ENCODE assay signal across 9 cellular contexts in the genomic region with DNA sequence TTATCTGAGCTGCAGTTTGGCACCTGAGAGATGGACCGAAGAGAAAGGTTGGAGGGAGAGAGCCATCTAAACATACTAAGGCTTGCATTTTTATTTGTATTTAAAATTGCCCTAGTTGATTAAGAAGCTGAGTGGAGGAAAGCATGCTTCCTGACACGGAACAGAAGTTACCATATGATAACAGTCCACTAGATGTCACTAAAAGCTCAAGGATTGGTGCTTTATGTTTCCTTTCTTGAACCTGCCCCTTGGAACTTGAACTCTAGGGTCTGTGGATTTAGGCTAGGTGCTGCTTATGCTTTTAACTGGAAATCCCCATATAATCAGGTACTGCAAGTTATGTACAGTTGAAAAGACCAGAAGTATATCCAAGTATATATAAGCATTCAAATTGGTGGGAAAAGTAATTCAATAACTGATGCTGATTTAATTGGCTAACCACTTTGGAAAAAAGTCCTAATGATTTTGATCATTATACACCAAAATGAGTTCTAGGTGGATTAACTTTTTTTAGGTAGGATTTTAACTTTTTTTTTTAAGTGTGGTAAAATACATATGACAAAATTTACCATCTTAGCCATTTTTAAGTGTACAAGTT. TPM values are rescaled to one million over a fixed set of nuclear protein-coding genes. Genes with fewer than 3 reads are reported as not detected.
DNase-seq lines count a peak whose midpoint lies in the region; ATAC-seq and TF ChIP-seq lines count a peak whose summit lies in the region.
"Had no signal": no experiment of that assay in that cellular context is flagged by ENCODE, and none has a peak within 500 bp of the region (broad histone marks: within the 10 kb centered on the region; RNA-seq: fewer than 3 reads in every experiment).

No MANE protein-coding gene starts in this region.

- CTCF ChIA-PET in CD4-positive, alpha-beta memory T cell (lab: Charles Lee; ENCODE audit: partially characterized antibody) = interaction anchor here (0.6 to 6.9 kb wide), 10 partner anchors 57 to 888 kb away, joined by 3 to 71 read pairs (median 7); a partner anchor contains a TSS
- CTCF ChIA-PET in mammary epithelial cell (lab: Charles Lee; ENCODE audit: low non-redundant PET) = interaction anchor here (0.6 to 0.7 kb wide), 2 partner anchors 286 to 343 kb away, joined by 3 to 7 read pairs; no protein-coding TSS in a partner anchor

- H3K4me1 Mint-ChIP-seq in CD4-positive, alpha-beta memory T cell = no peaks in the 10 kb centered on the region

- H3K4me3 Mint-ChIP-seq in CD4-positive, alpha-beta memory T cell = no peak overlapping the region

- H3K4me2 ChIP-seq in mammary epithelial cell (ENCODE audit: insufficient read depth, low read depth, low read length) = no peak overlapping the region

- H3K36me3 ChIP-seq in CD4-positive, alpha-beta memory T cell (ENCODE audit: insufficient read depth, low read length) = no peaks in the 10 kb centered on the region
- H3K36me3 ChIP-seq in mammary epithelial cell (ENCODE audit: insufficient read depth, low read length) (no peaks in the 10 kb centered on the region), transverse colon (peaks cover 0 to 1% (median 0%) of the 10 kb centered on the region in 4 donors)

- no peaks in the 10 kb centered on the region for H3K79me2 ChIP-seq in mammary epithelial cell (ENCODE audit: insufficient read depth, low read length)

- H3K4me3 ChIP-seq in CD4-positive, alpha-beta memory T cell (ENCODE audit: low read length in 2 of 2) = no peak overlapping the region
- H3K4me3 ChIP-seq in mammary epithelial cell (replicated peaks in 1 of 3; ENCODE audit: insufficient read depth in 1 of 3, low read depth in 2 of 3, low read length in 3 of 3) = no peak overlapping the region
- H3K4me3 ChIP-seq in transverse colon = no peak overlapping the region
- H3K4me3 ChIP-seq: skin epidermis had no signal

- ATAC-seq in GM18907 (IDR thresholded peaks at IDR 0.05; ENCODE audit: unreplicated experiment) = peak; percentile 75
- peak; percentile 74 for ATAC-seq in HG03460 (IDR thresholded peaks at IDR 0.05; ENCODE audit: unreplicated experiment)
- no peak for ATAC-seq in HG02763 (IDR thresholded peaks at IDR 0.05; ENCODE audit: unreplicated experiment)

- DNase-seq in CD4-positive, alpha-beta memory T cell = peak; percentile 32 to 47 (median 39)
- DNase-seq in NCI-H774 (lab: John Stamatoyannopoulos, UW) (peak; percentile 55), mammary epithelial cell (peak; percentile 25), kidney glomerular epithelial cell (lab: John Stamatoyannopoulos, UW) (peak; percentile 57), transverse colon (no peak)

- TF ChIP-seq CTCF in mammary epithelial cell (conservative IDR thresholded peaks at IDR 0.05 in 1 of 2, IDR thresholded peaks at IDR 0.05 in 1 of 2; ENCODE audit: extremely low read depth in 1 of 2, insufficient read depth in 1 of 2, low read depth in 1 of 2, low read length in 2 of 2) (peak; percentile 61 to 68), transverse colon (IDR thresholded peaks at IDR 0.05) (peak; percentile 49 to 56 (median 50))

- H3K9ac ChIP-seq in mammary epithelial cell (ENCODE audit: insufficient read depth, low read length) = no peak overlapping the region

- H3K36me3 Mint-ChIP-seq in CD4-positive, alpha-beta memory T cell = no peaks in the 10 kb centered on the region

- no peaks in the 10 kb centered on the region for H3K9me3 Mint-ChIP-seq in CD4-positive, alpha-beta memory T cell

- 7% methylated on average over 2 of the region's 2 CpGs for whole genome bisulfite sequencing in mammary epithelial cell (ENCODE audit: low coverage, missing lambda C conversion rate)
- 6 to 13% methylated on average over 2 of the region's 2 CpGs for WGBS in transverse colon (ENCODE audit: low coverage in 1 of 2), 2 donors

- no peaks in the 10 kb centered on the region for H3K4me1 ChIP-seq in CD4-positive, alpha-beta memory T cell (ENCODE audit: insufficient read depth, low read length)
- H3K4me1 ChIP-seq in mammary epithelial cell (ENCODE audit: insufficient read depth, low read length) (no peaks in the 10 kb centered on the region), transverse colon (no peaks in the 10 kb centered on the region)

- no peak overlapping the region for H3K27ac ChIP-seq in CD4-positive, alpha-beta memory T cell (ENCODE audit: low read depth, low read length)
- H3K27ac ChIP-seq in mammary epithelial cell (ENCODE audit: insufficient read depth, low read depth, low read length) (no peak overlapping the region), transverse colon (no peak overlapping the region)
- H3K27ac ChIP-seq: skin epidermis had no signal

- no peak for TF ChIP-seq EP300 in transverse colon (IDR thresholded peaks at IDR 0.05; ENCODE audit: low read depth)

- dilution Hi-C loops in mammary epithelial cell (cut with HindIII; ENCODE audit: low sequenced_read_pairs) = no loop called here

- no peak overlapping the region for H3K27ac Mint-ChIP-seq in CD4-positive, alpha-beta memory T cell

- POLR2A ChIA-PET in CD4-positive, alpha-beta memory T cell (lab: Charles Lee; ENCODE audit: partially characterized antibody) = no interaction called here

- no peaks in the 10 kb centered on the region for H3K9me3 ChIP-seq in CD4-positive, alpha-beta memory T cell (ENCODE audit: control insufficient read depth in 1 of 2, low read length in 2 of 2)
- no peaks in the 10 kb centered on the region for H3K9me3 ChIP-seq in mammary epithelial cell (replicated peaks; ENCODE audit: insufficient read depth, low read length)
- no peaks in the 10 kb centered on the region for H3K9me3 ChIP-seq in transverse colon

- no peaks in the 10 kb centered on the region for H4K20me1 ChIP-seq in mammary epithelial cell (ENCODE audit: insufficient read depth, low read length)

- H3K27me3 ChIP-seq in CD4-positive, alpha-beta memory T cell (ENCODE audit: insufficient read depth, low read length) = no peaks in the 10 kb centered on the region
- H3K27me3 ChIP-seq in mammary epithelial cell (ENCODE audit: insufficient read depth, low read length) (no peaks in the 10 kb centered on the region), transverse colon (no peaks in the 10 kb centered on the region)

- intact Hi-C loops in CD4-positive, alpha-beta memory T cell (cut with micrococcal nuclease) = loop anchor here (1.0 kb wide), 2 partner anchors 344 to 596 kb away; no protein-coding TSS in a partner anchor
- intact Hi-C loops in mammary epithelial cell (cut with micrococcal nuclease) (loop anchor here (1.0 to 2.0 kb wide), 6 partner anchors 180 to 567 kb away; no protein-coding TSS in a partner anchor), transverse colon (cut with DNase I; ENCODE audit: low total_unique reads) (no loop called here)

- TSS peak; percentile 85 for BruUV-seq in mammary epithelial cell (replicated peaks; lab: Mats Ljungman, UMichigan)

- H2AFZ ChIP-seq in mammary epithelial cell (ENCODE audit: low read depth, low read length) = no peak overlapping the region

- peaks cover 5 to 11% of the 10 kb centered on the region in 2 donors for H3K27me3 Mint-ChIP-seq in CD4-positive, alpha-beta memory T cell

- in situ Hi-C loops in mammary epithelial cell (cut with MboI; ENCODE audit: low sequenced_read_pairs in 2 of 2) = loop anchor here in 1 of 2 donors (25.0 kb wide), 1 partner anchor 589 kb away; no protein-coding TSS in a partner anchor
- in situ Hi-C loops in transverse colon (cut with MboI; ENCODE audit: low pct_ligation_motif_present in 1 of 4, low pct_unique_long_range_greater_than_20kb in 1 of 4, low sequenced_read_pairs in 3 of 4) = loop anchor here in 3 of 4 donors (10.0 to 25.0 kb wide), 4 partner anchors 336 to 596 kb away; no protein-coding TSS in a partner anchor

- no peak for TF ChIP-seq POLR2A in transverse colon (IDR thresholded peaks at IDR 0.05)

RNA-seq across cellular contexts. Expression of a gene that starts 9.5 kb away (rescaled TPM):
- total RNA-seq in CD4-positive, alpha-beta memory T cell = not detected
- polyA plus RNA-seq in CD4-positive, alpha-beta memory T cell = not detected
- total RNA-seq in mammary epithelial cell (under 1 TPM in 1 of 2 donors, not detected in 1; 0.21 TPM), transverse colon (1 to 10 TPM in 1 of 4 donors, under 1 TPM in 1, not detected in 2; 0.79 to 1.2 TPM)
- polyA plus RNA-seq in mammary epithelial cell = not detected
- not detected for polyA minus RNA-seq in mammary epithelial cell
